ENCODE assay signal across 9 cellular contexts in the genomic region with DNA sequence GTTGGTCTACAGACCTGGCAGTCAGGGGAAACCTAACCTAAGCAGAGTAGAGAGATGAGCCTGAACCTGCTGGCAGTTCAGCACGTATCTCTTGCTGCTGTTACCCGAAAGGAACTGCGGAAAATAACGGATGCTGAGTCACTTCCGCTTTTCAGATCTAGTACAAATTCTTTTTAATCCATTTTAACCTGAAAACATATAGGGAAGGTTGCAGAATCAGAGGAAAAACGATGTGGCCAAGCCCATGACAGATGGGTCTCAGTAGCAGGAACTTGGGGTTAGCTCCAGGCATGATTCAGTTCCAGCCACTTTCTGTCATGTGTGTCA.
A peak's percentile ranks its signal among the peaks of the same experiment; 100 is the strongest.
DNase-seq lines count a peak whose midpoint lies in the region; ATAC-seq and TF ChIP-seq lines count a peak whose summit lies in the region.
"Had no signal": no experiment of that assay in that cellular context is flagged by ENCODE, and none has a peak within 500 bp of the region (broad histone marks: within the 10 kb centered on the region; RNA-seq: fewer than 3 reads in every experiment).

No MANE protein-coding gene starts in this region.

- intact Hi-C loops in activated CD4-positive, alpha-beta T cell treated with anti-CD3 and anti-CD28 coated beads for 36 hours (cut with DNase I, micrococcal nuclease) = no loop called here
- intact Hi-C loops in Caco-2 (cut with micrococcal nuclease; ENCODE audit: unreplicated experiment) = no loop called here

- POLR2A ChIA-PET in activated CD4-positive, alpha-beta T cell treated with anti-CD3 and anti-CD28 coated beads for 36 hours (lab: Charles Lee) = interaction anchor here (0.7 kb wide), 1 partner anchor 406 kb away, joined by 9 read pairs; no protein-coding TSS in a partner anchor
- POLR2A ChIA-PET in Caco-2 (lab: Charles Lee) = no interaction called here

- peak overlapping the region; percentile 13 for H3K4me3 Mint-ChIP-seq in activated CD4-positive, alpha-beta T cell treated with anti-CD3 and anti-CD28 coated beads for 36 hours
- H3K4me3 Mint-ChIP-seq in stimulated activated effector memory CD8-positive, alpha-beta T cell treated with anti-CD3 and anti-CD28 coated beads, Interleukin-12 subunit alpha, Interleukin-12 subunit beta, amount 100 ng/mL, for 72 hours = peak overlapping the region; percentile 3
- H3K4me3 Mint-ChIP-seq in Caco-2 (ENCODE audit: unreplicated experiment) = no peak overlapping the region

- peaks cover 2% of the 10 kb centered on the region for H3K36me3 Mint-ChIP-seq in activated CD4-positive, alpha-beta T cell treated with anti-CD3 and anti-CD28 coated beads for 36 hours (ENCODE audit: low read depth)
- H3K36me3 Mint-ChIP-seq in activated naive CD4-positive, alpha-beta T cell treated with anti-CD3 and anti-CD28 coated beads, Interleukin-2, amount 50 U/mL, for 72 hours = peaks cover 0 to 33% of the 10 kb centered on the region in 2 donors
- no peaks in the 10 kb centered on the region for H3K36me3 Mint-ChIP-seq in stimulated activated effector memory CD8-positive, alpha-beta T cell treated with anti-CD3 and anti-CD28 coated beads, Interleukin-12 subunit alpha, Interleukin-12 subunit beta, amount 100 ng/mL, for 72 hours
- H3K36me3 Mint-ChIP-seq in Caco-2 (ENCODE audit: insufficient read depth, unreplicated experiment) = no peaks in the 10 kb centered on the region

- H3K27me3 ChIP-seq in Caco-2 (replicated peaks; ENCODE audit: control insufficient read depth, insufficient read depth, low read length) = no peaks in the 10 kb centered on the region

- no peaks in the 10 kb centered on the region for H3K9me3 Mint-ChIP-seq in activated CD4-positive, alpha-beta T cell treated with anti-CD3 and anti-CD28 coated beads for 36 hours (ENCODE audit: low read depth)
- H3K9me3 Mint-ChIP-seq in activated naive CD4-positive, alpha-beta T cell treated with anti-CD3 and anti-CD28 coated beads, Interleukin-2, amount 50 U/mL, for 72 hours = peaks cover 0 to 13% of the 10 kb centered on the region in 2 donors
- H3K9me3 Mint-ChIP-seq in stimulated activated effector memory CD8-positive, alpha-beta T cell treated with anti-CD3 and anti-CD28 coated beads, Interleukin-12 subunit alpha, Interleukin-12 subunit beta, amount 100 ng/mL, for 72 hours = no peaks in the 10 kb centered on the region
- H3K9me3 Mint-ChIP-seq in Caco-2 (ENCODE audit: unreplicated experiment) = no peaks in the 10 kb centered on the region

- H3K9me3 ChIP-seq in Caco-2 = peaks cover 4% of the 10 kb centered on the region; the same call in 1 of the 2 replicates

- CTCF ChIA-PET in activated CD4-positive, alpha-beta T cell treated with anti-CD3 and anti-CD28 coated beads for 36 hours (lab: Charles Lee) = no interaction called here
- CTCF ChIA-PET in Caco-2 (lab: Charles Lee) = no interaction called here

- ATAC-seq in activated CD4-positive, alpha-beta T cell treated with anti-CD3 and anti-CD28 coated beads for 36 hours = peak; percentile 96
- ATAC-seq in activated naive CD4-positive, alpha-beta T cell treated with anti-CD3 and anti-CD28 coated beads, Interleukin-2, amount 50 U/mL, for 72 hours = peak; percentile 88 to 94
- ATAC-seq in stimulated activated effector memory CD8-positive, alpha-beta T cell treated with anti-CD3 and anti-CD28 coated beads, Interleukin-12 subunit alpha, Interleukin-12 subunit beta, amount 100 ng/mL, for 72 hours = peak; percentile 92

- no peaks in the 10 kb centered on the region for H3K27me3 Mint-ChIP-seq in activated CD4-positive, alpha-beta T cell treated with anti-CD3 and anti-CD28 coated beads for 36 hours
- peaks cover 6% of the 10 kb centered on the region for H3K27me3 Mint-ChIP-seq in Caco-2 (ENCODE audit: insufficient read depth, unreplicated experiment)

- no TSS peak for BruUV-seq in Caco-2 (replicated peaks; lab: Mats Ljungman, UMichigan)

- H3K4me1 Mint-ChIP-seq in activated CD4-positive, alpha-beta T cell treated with anti-CD3 and anti-CD28 coated beads for 36 hours = peaks cover 33% of the 10 kb centered on the region
- peaks cover 19% of the 10 kb centered on the region for H3K4me1 Mint-ChIP-seq in stimulated activated effector memory CD8-positive, alpha-beta T cell treated with anti-CD3 and anti-CD28 coated beads, Interleukin-12 subunit alpha, Interleukin-12 subunit beta, amount 100 ng/mL, for 72 hours
- no peaks in the 10 kb centered on the region for H3K4me1 Mint-ChIP-seq in Caco-2 (ENCODE audit: low read depth, unreplicated experiment)

- H3K4me3 ChIP-seq in Caco-2 (ENCODE audit: low read depth, low read length) = no peak overlapping the region

- no peak for TF ChIP-seq CTCF in Caco-2 (IDR thresholded peaks at IDR 0.05; ENCODE audit: insufficient read depth in 1 of 2, low read depth in 1 of 2, low read length in 1 of 2, severe bottlenecking in 1 of 2, unreplicated experiment in 1 of 2)

- peak; percentile 78 for DNase-seq in activated CD4-positive, alpha-beta T cell treated with anti-CD3 and anti-CD28 coated beads for 36 hours
- DNase-seq in activated CD4-positive, alpha-beta T cell treated with anti-CD3 and anti-CD28 coated beads for 1 hour = no peak
- peak; percentile 38 for DNase-seq in NOMO-1 treated with dmso at 0.1 percent for 144 hours (lab: John Stamatoyannopoulos, UW; ENCODE audit: unreplicated experiment)
- DNase-seq in activated naive CD4-positive, alpha-beta T cell treated with anti-CD3 and anti-CD28 coated beads, Interleukin-2, amount 50 U/mL, for 72 hours (ENCODE audit: low spot score in 2 of 2) = peak in 1 of 2 donors; percentile 50
- peak; percentile 6 to 53 for DNase-seq in stimulated activated effector memory CD8-positive, alpha-beta T cell treated with anti-CD3 and anti-CD28 coated beads, Interleukin-12 subunit alpha, Interleukin-12 subunit beta, amount 100 ng/mL, for 72 hours (ENCODE audit: low spot score in 2 of 2)
- no peak for DNase-seq in Caco-2
- no peak for DNase-seq in SW 1271 (lab: John Stamatoyannopoulos, UW)
- DNase-seq in mesenteric fat pad (ENCODE audit: low spot score) = no peak
- DNase-seq: NCI-H526 treated with DMSO at 0.1 percent for 48 hours had no signal

- H3K4me1 ChIP-seq in Caco-2 = no peaks in the 10 kb centered on the region

- H3K36me3 ChIP-seq in Caco-2 (ENCODE audit: control insufficient read depth, insufficient read depth, low read length) = no peaks in the 10 kb centered on the region

- H3K27ac Mint-ChIP-seq in activated CD4-positive, alpha-beta T cell treated with anti-CD3 and anti-CD28 coated beads for 36 hours = peak overlapping the region; percentile 92
- peak overlapping the region; percentile 66 to 92 for H3K27ac Mint-ChIP-seq in activated naive CD4-positive, alpha-beta T cell treated with anti-CD3 and anti-CD28 coated beads, Interleukin-2, amount 50 U/mL, for 72 hours
- peak overlapping the region; percentile 61 for H3K27ac Mint-ChIP-seq in stimulated activated effector memory CD8-positive, alpha-beta T cell treated with anti-CD3 and anti-CD28 coated beads, Interleukin-12 subunit alpha, Interleukin-12 subunit beta, amount 100 ng/mL, for 72 hours
- no peak overlapping the region for H3K27ac Mint-ChIP-seq in Caco-2 (ENCODE audit: unreplicated experiment)

Comparison
In these comparisons a context has a peak if more than half of its experiments do, and no peak if none do; other contexts are left out.
1. DNase-seq: peak in activated CD4-positive, alpha-beta T cell treated with anti-CD3 and anti-CD28 coated beads for 36 hours (single experiment), NOMO-1 treated with dmso at 0.1 percent for 144 hours (single experiment) and stimulated activated effector memory CD8-positive, alpha-beta T cell treated with anti-CD3 and anti-CD28 coated beads, Interleukin-12 subunit alpha, Interleukin-12 subunit beta, amount 100 ng/mL, for 72 hours (2 of 2); none in activated CD4-positive, alpha-beta T cell treated with anti-CD3 and anti-CD28 coated beads for 1 hour (single experiment), Caco-2 (0 of 2), SW 1271 (0 of 2) and mesenteric fat pad (single experiment).
2. Peak in every context shown above with its lines, with median percentiles within 50 percentile points of each other: ATAC-seq.